In genomic region chr9:90770339-90770738, GRCh38 we compare ENCODE assay signal across 13 cellular contexts.
DNase-seq lines count a peak whose midpoint lies in the region; ATAC-seq, FAIRE-seq and TF ChIP-seq lines count a peak whose summit lies in the region.
"Had no signal": no experiment of that assay in that cellular context is flagged by ENCODE, and none has a peak within 500 bp of the region (broad histone marks: within the 10 kb centered on the region; RNA-seq: fewer than 3 reads in every experiment).

No MANE protein-coding gene starts in this region.

- TF ChIP-seq CTCF in HL-60 (IDR thresholded peaks at IDR 0.05; ENCODE audit: insufficient read depth, low read length), result no peak

- ATAC-seq in GM21825 (IDR thresholded peaks at IDR 0.05; ENCODE audit: unreplicated experiment), result peak; percentile 37
- ATAC-seq in HG03280 (IDR thresholded peaks at IDR 0.05; ENCODE audit: unreplicated experiment), result no peak
- ATAC-seq: gastroesophageal sphincter, psoas muscle, T-cell had no signal

- H3K4me3 ChIP-seq in HL-60 (replicated peaks; ENCODE audit: insufficient read depth, low read length), result no peak overlapping the region
- H3K4me3 ChIP-seq: dorsolateral prefrontal cortex, gastroesophageal sphincter, psoas muscle had no signal

- no peaks in the 10 kb centered on the region for H3K27me3 ChIP-seq in HL-60 (ENCODE audit: insufficient read depth, poor library complexity, severe bottlenecking)
- H3K27me3 ChIP-seq: dorsolateral prefrontal cortex, gastroesophageal sphincter had no signal

- no peak for DNase-seq in GM18507 (ENCODE audit: extremely low spot score, insufficient read length, low read depth)
- DNase-seq in HL-60 (ENCODE audit: low read depth in 1 of 2, low spot score in 1 of 2), result peak in 1 of 2 experiments; percentile 63
- DNase-seq in medulla oblongata (ENCODE audit: extremely low spot score), result peak; percentile 57
- no peak for DNase-seq in hypothalamus (lab: John Stamatoyannopoulos, UW)
- no peak for DNase-seq in T-helper 1 cell
- DNase-seq in NCI-H510A treated with DMSO at 0.1 percent for 48 hours (lab: John Stamatoyannopoulos, UW), result no peak
- DNase-seq: dorsolateral prefrontal cortex, NCI-H526 treated with DMSO at 0.1 percent for 48 hours, psoas muscle, T-cell had no signal

- peak; percentile 81 for FAIRE-seq in GM18507 (lab: Jason Lieb, UNC)

- peak overlapping the region; percentile 14; the same call in 1 of the 2 replicates for H3K27ac ChIP-seq in HL-60 (replicated peaks)
- H3K27ac ChIP-seq: dorsolateral prefrontal cortex, gastroesophageal sphincter, psoas muscle had no signal
